ENCODE assay signal across 16 cellular contexts in the genomic region with DNA sequence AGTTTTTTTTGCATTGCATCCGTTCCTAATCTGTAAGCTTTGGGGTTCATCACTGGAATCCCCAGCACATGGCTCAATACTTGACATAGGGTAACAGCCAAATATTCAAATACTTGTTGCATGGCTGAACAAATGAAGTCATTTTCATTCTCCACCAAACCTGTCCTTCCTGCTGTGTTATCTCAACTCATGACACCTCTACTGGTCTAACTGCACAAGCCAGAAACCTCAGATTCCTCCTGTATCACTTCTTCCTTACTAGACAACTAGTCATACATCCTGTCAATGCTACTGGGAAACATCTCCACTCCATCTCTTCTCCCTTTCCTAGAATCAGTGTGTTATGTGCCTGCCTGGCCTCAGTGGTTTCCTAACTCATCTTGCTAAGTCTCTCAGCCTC. TPM values are rescaled to one million over a fixed set of nuclear protein-coding genes. Genes with fewer than 3 reads are reported as not detected.
"Had no signal": no experiment of that assay in that cellular context is flagged by ENCODE, and none has a peak within 500 bp of the region (broad histone marks: within the 10 kb centered on the region; RNA-seq: fewer than 3 reads in every experiment).

No MANE protein-coding gene starts in this region.

- DNase-seq: activated CD4-positive, alpha-beta memory T cell treated with anti-CD3 and anti-CD28 coated beads, Interleukin-2, amount 10 ng/mL, durations not matched to agents 7 days and 5 days; activated naive CD8-positive, alpha-beta T cell treated with anti-CD3 and anti-CD28 coated beads, Interleukin-2, amount 10 ng/mL, durations not matched to agents 7 days and 5 days; aorta; cortex of kidney; effector CD8-positive, alpha-beta T cell; hypothalamus; left cardiac atrium; mucosa of descending colon; naive thymus-derived CD8-positive, alpha-beta T cell; right cardiac atrium; small intestine; stimulated activated naive B cell treated with anti-CD40 and anti-IgM and Interleukin-4, amounts not matched to agents 10 μg/mL and 1 μg/mL and 100 μg/mL, for 72 hours; T1000; upper lobe of left lung had no signal

- H3K9me3 ChIP-seq: mucosa of descending colon, neutrophil, upper lobe of left lung had no signal

- ATAC-seq: mucosa of descending colon; naive thymus-derived CD8-positive, alpha-beta T cell; right cardiac atrium; stimulated activated naive B cell treated with anti-CD40 and anti-IgM and Interleukin-4, amounts not matched to agents 10 μg/mL and 1 μg/mL and 100 μg/mL, for 72 hours had no signal

- H3K4me3 ChIP-seq: mucosa of descending colon, upper lobe of left lung had no signal

- H3K27me3 ChIP-seq: neutrophil, upper lobe of left lung had no signal

- H3K27ac ChIP-seq: neutrophil, upper lobe of left lung, VCaP had no signal

- H3K36me3 ChIP-seq: neutrophil had no signal

- FAIRE-seq: small intestine had no signal

RNA-seq across cellular contexts. Expression of a gene that starts 43.4 kb away (rescaled TPM):
- total RNA-seq: activated CD4-positive, alpha-beta memory T cell treated with anti-CD3 and anti-CD28 coated beads, Interleukin-2, amount 10 ng/mL, durations not matched to agents 7 days and 5 days; naive thymus-derived CD8-positive, alpha-beta T cell had no signal
- polyA plus RNA-seq: naive thymus-derived CD8-positive, alpha-beta T cell had no signal
